In genomic region chr17:38874505-38875419, GRCh38 we compare ENCODE assay signal across 1 cellular context.
TF ChIP-seq lines count a peak whose summit lies in the region.

No MANE protein-coding gene starts in this region.

TF ChIP-seq in K562, 482 proteins besides CTCF, POLR2A, EP300 and RAD21:
- TF ChIP-seq RBFOX2 (IDR thresholded peaks at IDR 0.05; ENCODE audit: low read depth, low read length) (peak; percentile 39), POLR2G (IDR thresholded peaks at IDR 0.05; ENCODE audit: low read depth, low read length) (0 out of 2 replicates have a peak, but pooled peaks have one; percentile 30), ZHX1 (conservative IDR thresholded peaks at IDR 0.05; ENCODE audit: low read length) (no peak)
